Comparison of ENCODE assay signal across 8 cellular contexts in genomic region chr6:35687658-35688604, GRCh38. TPM values are rescaled to one million over a fixed set of nuclear protein-coding genes. Genes with fewer than 3 reads are reported as not detected.
DNase-seq lines count a peak whose midpoint lies in the region; ATAC-seq, FAIRE-seq and TF ChIP-seq lines count a peak whose summit lies in the region.

No MANE protein-coding gene starts in this region.

- H3K4me3 ChIP-seq in BJ (ENCODE audit: low read depth, low read length): peak overlapping the region; percentile 63
- peak overlapping the region; percentile 88 for H3K4me3 ChIP-seq in OCI-LY7 (ENCODE audit: low read depth, low read length, poor library complexity, severe bottlenecking)
- peak overlapping the region; percentile 63 for H3K4me3 ChIP-seq in neuron (ENCODE audit: low read length)
- peak overlapping the region; percentile 91 for H3K4me3 ChIP-seq in thoracic aorta

- H4K20me1 ChIP-seq in OCI-LY7 (ENCODE audit: insufficient read depth, low read length): peaks cover 7% of the 10 kb centered on the region

- TF ChIP-seq POLR2A in GM19099 (IDR thresholded peaks at IDR 0.05; ENCODE audit: extremely low read depth, insufficient read length, low read depth): peak; percentile 24

- CTCF ChIA-PET in BJ (lab: Yijun Ruan, JAX) (interaction anchor here (0.8 to 4.7 kb wide), 5 partner anchors 44 to 104 kb away, joined by 3 to 28 read pairs (median 6); partner anchors contain the start of gene ARMC12), OCI-LY7 (lab: Charles Lee; ENCODE audit: unreplicated experiment) (interaction anchor here (0.6 to 1.7 kb wide), 2 partner anchors 13 to 39 kb away, joined by 4 to 11 read pairs; no protein-coding TSS in a partner anchor)

- H3K4me1 Mint-ChIP-seq in activated T-helper 2 cell treated with anti-CD3 and anti-CD28 coated beads, Interferon-gamma antibody, Interleukin-2, Interleukin-4, amounts not matched to agents 10 μg/mL and 5 μg/mL and 100 μg/mL, durations not matched to agents 14 hours and 24 hours and 36 hours (ENCODE audit: low read depth): peaks cover 16% of the 10 kb centered on the region

- no peaks in the 10 kb centered on the region for H3K9me3 Mint-ChIP-seq in activated T-helper 2 cell treated with anti-CD3 and anti-CD28 coated beads, Interferon-gamma antibody, Interleukin-2, Interleukin-4, amounts not matched to agents 10 μg/mL and 5 μg/mL and 100 μg/mL, durations not matched to agents 14 hours and 24 hours and 36 hours

- no TSS peak for BruUV-seq in OCI-LY7 (replicated peaks; lab: Mats Ljungman, UMichigan)

- no peak overlapping the region for H2AFZ ChIP-seq in OCI-LY7 (ENCODE audit: low read length)
- peak overlapping the region; percentile 85 for H2AFZ ChIP-seq in neuron (ENCODE audit: low read depth, low read length)

- no peak for DNase-seq in BJ (ENCODE audit: low read depth)
- DNase-seq in OCI-LY7 (ENCODE audit: low spot score): peak; percentile 86
- peak; percentile 48 for DNase-seq in activated T-helper 2 cell treated with anti-CD3 and anti-CD28 coated beads, Interferon-gamma antibody, Interleukin-2, Interleukin-4, amounts not matched to agents 10 μg/mL and 5 μg/mL and 100 μg/mL, durations not matched to agents 14 hours and 24 hours and 36 hours (ENCODE audit: low spot score)
- DNase-seq in frontal cortex (ENCODE audit: low spot score in 2 of 2): peak; percentile 37 to 55
- no peak for DNase-seq in thoracic aorta (ENCODE audit: low spot score)

- H3K27me3 ChIP-seq in BJ (ENCODE audit: control insufficient read depth, insufficient read depth, low read length) (no peaks in the 10 kb centered on the region), neuron (ENCODE audit: insufficient read depth, low read length) (no peaks in the 10 kb centered on the region), thoracic aorta (replicated peaks; ENCODE audit: insufficient read depth) (no peaks in the 10 kb centered on the region)

- H3K27ac Mint-ChIP-seq in activated T-helper 2 cell treated with anti-CD3 and anti-CD28 coated beads, Interferon-gamma antibody, Interleukin-2, Interleukin-4, amounts not matched to agents 10 μg/mL and 5 μg/mL and 100 μg/mL, durations not matched to agents 14 hours and 24 hours and 36 hours: peak overlapping the region; percentile 87

- ATAC-seq in HG03280 (IDR thresholded peaks at IDR 0.05; ENCODE audit: unreplicated experiment) (peak; percentile 41), thoracic aorta (ENCODE audit: insufficient number of reproducible peaks, low FRiP score, low read depth) (peak; percentile 20)

- H3K36me3 ChIP-seq in BJ (ENCODE audit: control insufficient read depth, insufficient read depth, low read length) (no peaks in the 10 kb centered on the region), OCI-LY7 (ENCODE audit: insufficient read depth, low read length) (peaks cover 25% of the 10 kb centered on the region), neuron (ENCODE audit: insufficient read depth, low read length) (no peaks in the 10 kb centered on the region), thoracic aorta (peaks cover 7% of the 10 kb centered on the region)

- H3K4me3 Mint-ChIP-seq in activated T-helper 2 cell treated with anti-CD3 and anti-CD28 coated beads, Interferon-gamma antibody, Interleukin-2, Interleukin-4, amounts not matched to agents 10 μg/mL and 5 μg/mL and 100 μg/mL, durations not matched to agents 14 hours and 24 hours and 36 hours (ENCODE audit: low read depth): peak overlapping the region; percentile 92

- TF ChIP-seq CTCF in BJ (IDR thresholded peaks at IDR 0.05; ENCODE audit: insufficient read depth, low read depth, low read length) (no peak), OCI-LY7 (conservative IDR thresholded peaks at IDR 0.05; ENCODE audit: low read length) (0 out of 2 replicates have a peak, but pooled peaks have one; percentile 7), thoracic aorta (IDR thresholded peaks at IDR 0.05) (no peak)

- H3K9me3 ChIP-seq in OCI-LY7 (ENCODE audit: low read length) (peaks cover 9% of the 10 kb centered on the region; the same call in 1 of the 2 replicates), neuron (ENCODE audit: low read length) (no peaks in the 10 kb centered on the region), thoracic aorta (no peaks in the 10 kb centered on the region)

- FAIRE-seq in frontal cortex (lab: Jason Lieb, UNC): no peak

- H3K4me2 ChIP-seq in OCI-LY7 (ENCODE audit: low read length): peak overlapping the region; percentile 87

- peaks cover 8% of the 10 kb centered on the region for H3K36me3 Mint-ChIP-seq in activated T-helper 2 cell treated with anti-CD3 and anti-CD28 coated beads, Interferon-gamma antibody, Interleukin-2, Interleukin-4, amounts not matched to agents 10 μg/mL and 5 μg/mL and 100 μg/mL, durations not matched to agents 14 hours and 24 hours and 36 hours (ENCODE audit: low read depth)

- intact Hi-C loops in OCI-LY7 (cut with micrococcal nuclease; ENCODE audit: unreplicated experiment): loop anchor here (1.0 to 5.0 kb wide), 3 partner anchors 31 to 106 kb away; no protein-coding TSS in a partner anchor
- intact Hi-C loops in activated T-helper 2 cell treated with anti-CD3 and anti-CD28 coated beads, Interferon-gamma antibody, Interleukin-2, Interleukin-4, amounts not matched to agents 10 μg/mL and 5 μg/mL and 100 μg/mL, durations not matched to agents 14 hours and 24 hours and 36 hours (cut with micrococcal nuclease): loop anchor here (1.0 to 5.0 kb wide), 4 partner anchors 19 to 106 kb away; partner anchors contain the start of gene ARMC12

- H3K9me2 ChIP-seq in OCI-LY7 (ENCODE audit: insufficient read depth, low read length): no peaks in the 10 kb centered on the region

- no peaks in the 10 kb centered on the region for H3K27me3 Mint-ChIP-seq in activated T-helper 2 cell treated with anti-CD3 and anti-CD28 coated beads, Interferon-gamma antibody, Interleukin-2, Interleukin-4, amounts not matched to agents 10 μg/mL and 5 μg/mL and 100 μg/mL, durations not matched to agents 14 hours and 24 hours and 36 hours (ENCODE audit: low read depth)

- peaks cover 14% of the 10 kb centered on the region for H3K4me1 ChIP-seq in OCI-LY7 (ENCODE audit: insufficient read depth, low read length, poor library complexity, severe bottlenecking)
- peaks cover 11% of the 10 kb centered on the region for H3K4me1 ChIP-seq in neuron (ENCODE audit: insufficient read depth, low read length)
- peaks cover 30 to 39% of the 10 kb centered on the region in 2 donors for H3K4me1 ChIP-seq in thoracic aorta (ENCODE audit: control insufficient read depth in 1 of 2, low read depth in 2 of 2)

- POLR2A ChIA-PET in BJ (lab: Charles Lee): no interaction called here
- POLR2A ChIA-PET in OCI-LY7 (lab: Charles Lee): interaction anchor here (0.5 to 2.4 kb wide), 7 partner anchors 13 to 163 kb away, joined by 3 to 11 read pairs (median 4); no protein-coding TSS in a partner anchor

- peak overlapping the region; percentile 76 for H3K27ac ChIP-seq in OCI-LY7 (ENCODE audit: low read depth, low read length, poor library complexity, severe bottlenecking)
- peak overlapping the region; percentile 93 to 97 for H3K27ac ChIP-seq in thoracic aorta

- peaks cover 54% of the 10 kb centered on the region for H3K79me2 ChIP-seq in OCI-LY7 (ENCODE audit: insufficient read depth, low read depth, low read length)

RNA-seq across cellular contexts. Expression of gene FKBP5, which starts 0.8 kb away (rescaled TPM):
- 1.6 and 2.3 TPM in 2 replicates for polyA plus RNA-seq in BJ (2011; rRNA removed)
- polyA minus RNA-seq in BJ (2011; rRNA and poly(A)+ RNA removed): 0.85 and 1.4 TPM in 2 replicates
- total RNA-seq in OCI-LY7 (2014; rRNA removed; shearing (Covaris generic)): 42.5 and 43.2 TPM in 2 replicates
- total RNA-seq in OCI-LY7 (2022) (79.1 and 81.4 TPM in 2 replicates), frontal cortex (3.3 TPM), thoracic aorta (100 to 1,000 TPM; 156 to 271 TPM)
- total RNA-seq in activated T-helper 2 cell treated with anti-CD3 and anti-CD28 coated beads, Interferon-gamma antibody, Interleukin-2, Interleukin-4, amounts not matched to agents 10 μg/mL and 5 μg/mL and 100 μg/mL, durations not matched to agents 14 hours and 24 hours and 36 hours: 88.1 and 90.9 TPM in 2 replicates

RNA-seq across cellular contexts. Expression of gene ARMC12, which starts 48.9 kb away (rescaled TPM):
- polyA plus RNA-seq in BJ (2011; rRNA removed): 0.56 and 0.96 TPM in 2 replicates
- polyA minus RNA-seq in BJ (2011; rRNA and poly(A)+ RNA removed): 1.6 TPM in 1 of 2 replicates, not detected in the other
- 3.4 and 3.7 TPM in 2 replicates for total RNA-seq in OCI-LY7 (2014; rRNA removed; shearing (Covaris generic))
- 4.4 and 4.9 TPM in 2 replicates for total RNA-seq in OCI-LY7 (2022)
- total RNA-seq in activated T-helper 2 cell treated with anti-CD3 and anti-CD28 coated beads, Interferon-gamma antibody, Interleukin-2, Interleukin-4, amounts not matched to agents 10 μg/mL and 5 μg/mL and 100 μg/mL, durations not matched to agents 14 hours and 24 hours and 36 hours: 0.89 and 0.97 TPM in 2 replicates
- 0.82 TPM for total RNA-seq in frontal cortex
- total RNA-seq in thoracic aorta: not detected

Comparison
In these comparisons a context has a peak if more than half of its experiments do, and no peak if none do; other contexts are left out.
1. DNase-seq: peak in OCI-LY7 (single experiment), activated T-helper 2 cell treated with anti-CD3 and anti-CD28 coated beads, Interferon-gamma antibody, Interleukin-2, Interleukin-4, amounts not matched to agents 10 μg/mL and 5 μg/mL and 100 μg/mL, durations not matched to agents 14 hours and 24 hours and 36 hours (single experiment) and frontal cortex (2 of 2); none in BJ (single experiment) and thoracic aorta (single experiment).
2. RNA of gene FKBP5, which starts 0.8 kb away (total RNA-seq): 156 to 271 TPM in thoracic aorta, 88.1 to 90.9 TPM in activated T-helper 2 cell treated with anti-CD3 and anti-CD28 coated beads, Interferon-gamma antibody, Interleukin-2, Interleukin-4, amounts not matched to agents 10 μg/mL and 5 μg/mL and 100 μg/mL, durations not matched to agents 14 hours and 24 hours and 36 hours and 42.5 to 81.4 TPM in OCI-LY7; 3.3 TPM in frontal cortex (single experiment); every median in the first group is over 10 times any median in the second.
3. Peak in every context shown above with its lines, with median percentiles within 50 percentile points of each other: H3K4me3 ChIP-seq.